23 cellular contexts compared by ENCODE assay signal in genomic region chr10:86497621-86498020, GRCh38.
"Had no signal": no experiment of that assay in that cellular context is flagged by ENCODE, and none has a peak within 500 bp of the region (broad histone marks: within the 10 kb centered on the region; RNA-seq: fewer than 3 reads in every experiment).

No MANE protein-coding gene starts in this region.

- FAIRE-seq: endothelial cell of umbilical vein, small intestine had no signal

- H3K4me3 ChIP-seq: breast epithelium, esophagus muscularis mucosa, hepatocyte, left ventricle myocardium inferior, mucosa of descending colon, neural progenitor cell, psoas muscle, testis had no signal

- H3K27me3 ChIP-seq: breast epithelium, esophagus muscularis mucosa, hepatocyte, neural progenitor cell, testis had no signal

- H3K4me2 ChIP-seq: hepatocyte, neural progenitor cell had no signal

- H3K27ac ChIP-seq: breast epithelium, esophagus muscularis mucosa, hepatocyte, left ventricle myocardium inferior, neural progenitor cell, psoas muscle, testis had no signal

- H2AFZ ChIP-seq: hepatocyte, neural progenitor cell had no signal

- H3K9me3 ChIP-seq: breast epithelium, esophagus muscularis mucosa, left ventricle myocardium inferior, mucosa of descending colon, psoas muscle, testis had no signal

- H3K36me3 ChIP-seq: breast epithelium had no signal

- H3K4me1 ChIP-seq: breast epithelium, neural progenitor cell had no signal

- DNase-seq: activated CD4-positive, alpha-beta T cell treated with anti-CD3 and anti-CD28 coated beads for 36 hours; activated CD4-positive, alpha-beta T cell treated with anti-CD3 and anti-CD28 coated beads, Interleukin-2, amount 50 U/mL, for 48 hours; activated gamma-delta T cell treated with Interleukin-2 at 50 U/mL for 16 hours; amygdala; cerebellar nuclear complex; dermis blood vessel endothelial cell; effector memory CD4-positive, alpha-beta T cell; islet precursor cell; left ventricle myocardium inferior; mesenchymal stem cell; mucosa of descending colon; naive B cell; psoas muscle; right cardiac atrium; small intestine; stimulated activated CD4-positive, alpha-beta T cell treated with anti-CD3 and anti-CD28 coated beads, Interleukin-15, amount 100 ng/mL, for 24 hours; stimulated activated CD4-positive, alpha-beta T cell treated with anti-CD3 and anti-CD28 coated beads, Interleukin-2, amount 100 ng/mL, for 48 hours; testis had no signal

- H3K9ac ChIP-seq: neural progenitor cell had no signal
